36 cellular contexts compared by ENCODE assay signal in genomic region chr22:44801476-44801875, GRCh38.
"Had no signal": no experiment of that assay in that cellular context is flagged by ENCODE, and none has a peak within 500 bp of the region (broad histone marks: within the 10 kb centered on the region; RNA-seq: fewer than 3 reads in every experiment).

No MANE protein-coding gene starts in this region.

- H3K9me3 ChIP-seq: adrenal gland, MG63 had no signal

- ATAC-seq: activated T-cell treated with anti-CD3 and anti-CD28 coated beads, Interleukin-2, amount 50 U/mL, for 4 hours had no signal

- H3K4me3 Mint-ChIP-seq: activated B cell treated with CpG ODN at 0.5 μM for 24 hours; activated CD4-positive, alpha-beta memory T cell treated with anti-CD3 and anti-CD28 coated beads for 36 hours; activated naive CD4-positive, alpha-beta T cell treated with anti-CD3 and anti-CD28 coated beads for 36 hours; activated T-cell treated with anti-CD3 and anti-CD28 coated beads, Interleukin-2, amount 50 U/mL, for 4 hours; activated T-helper 1 cell treated with anti-CD3 and anti-CD28 coated beads, Interleukin-12 subunit alpha, Interleukin-12 subunit beta, Interleukin-2, Interleukin-4 antibody, amounts not matched to agents 30 ng/mL and 10 ng/mL and 1 ng/mL, durations not matched to agents 14 hours and 24 hours and 36 hours; brain; T-helper 1 cell treated with Interleukin-12 subunit alpha and Interleukin-12 subunit beta and Interleukin-4 antibody, amounts not matched to agents 30 μg/mL and 1 μg/mL, for 36 hours; T-helper 2 cell treated with Interferon-gamma antibody and Interleukin-4, amounts not matched to agents 5 μg/mL and 100 μg/mL, for 36 hours had no signal

- H3K27ac Mint-ChIP-seq: activated B cell treated with CpG ODN at 0.5 μM for 24 hours; activated CD4-positive, alpha-beta memory T cell treated with anti-CD3 and anti-CD28 coated beads for 36 hours; activated naive CD4-positive, alpha-beta T cell treated with anti-CD3 and anti-CD28 coated beads for 36 hours; activated naive CD4-positive, alpha-beta T cell treated with anti-CD3 and anti-CD28 coated beads, Interleukin-2, amount 50 U/mL, for 72 hours; activated T-helper 1 cell treated with anti-CD3 and anti-CD28 coated beads, Interleukin-12 subunit alpha, Interleukin-12 subunit beta, Interleukin-2, Interleukin-4 antibody, amounts not matched to agents 30 ng/mL and 10 ng/mL and 1 ng/mL, durations not matched to agents 14 hours and 24 hours and 36 hours; T-helper 1 cell treated with Interleukin-12 subunit alpha and Interleukin-12 subunit beta and Interleukin-4 antibody, amounts not matched to agents 30 μg/mL and 1 μg/mL, for 36 hours; T-helper 2 cell treated with Interferon-gamma antibody and Interleukin-4, amounts not matched to agents 5 μg/mL and 100 μg/mL, for 36 hours had no signal

- H3K4me2 ChIP-seq: PC-9 had no signal

- H3K27ac ChIP-seq: adrenal gland, PC-9, VCaP had no signal

- DNase-seq: activated B cell treated with CpG ODN at 0.5 μM for 24 hours; activated CD4-positive, alpha-beta memory T cell treated with anti-CD3 and anti-CD28 coated beads for 36 hours; activated CD4-positive, alpha-beta T cell treated with anti-CD3 and anti-CD28 coated beads for 4 hours; activated CD4-positive, alpha-beta T cell treated with anti-CD3 and anti-CD28 coated beads, Interleukin-2, amount 50 U/mL, for 1 hour; activated CD4-positive, CD25-positive, alpha-beta regulatory T cell treated with anti-CD3 and anti-CD28 coated beads, Interleukin-2, amount 50 U/mL, for 72 hours; activated CD8-positive, alpha-beta memory T cell treated with anti-CD3 and anti-CD28 coated beads, Interleukin-2, amount 50 U/mL, for 4 hours; activated gamma-delta T cell treated with Interleukin-2 at 50 U/mL for 16 hours; activated naive CD4-positive, alpha-beta T cell treated with anti-CD3 and anti-CD28 coated beads for 36 hours; activated T-cell treated with anti-CD3 and anti-CD28 coated beads for 4 hours; activated T-cell treated with anti-CD3 and anti-CD28 coated beads, Interleukin-2, amount 50 U/mL, for 4 hours; adrenal gland; anterior cingulate cortex; caudate nucleus; cerebellar nuclear complex; Kasumi-1; KG1; MG63; NCI-H1048; NCI-H1105 treated with DMSO at 0.1 percent for 48 hours; NCI-H1436; NCI-H1694; NCI-H1930; NCI-H2081 treated with DMSO at 0.1 percent for 48 hours; NCI-H226; NCI-H446 treated with DMSO at 0.1 percent for 48 hours; NCI-H524; NCI-H69; NK-92 treated with Interleukin-12 subunit alpha and Interleukin-12 subunit beta, amount 100 ng/mL, for 24 hours; PC-9; SHP77 treated with DMSO at 0.1 percent for 48 hours had no signal

- H3K36me3 Mint-ChIP-seq: activated CD4-positive, alpha-beta memory T cell treated with anti-CD3 and anti-CD28 coated beads for 36 hours; activated naive CD4-positive, alpha-beta T cell treated with anti-CD3 and anti-CD28 coated beads, Interleukin-2, amount 50 U/mL, for 72 hours; brain had no signal

- H3K36me3 ChIP-seq: adrenal gland, MG63 had no signal

- H3K27me3 ChIP-seq: MG63 had no signal

- H3K4me3 ChIP-seq: adrenal gland, MG63, PC-9 had no signal

- H3K4me1 ChIP-seq: adrenal gland had no signal

- H2AFZ ChIP-seq: PC-9 had no signal

- H3K4me1 Mint-ChIP-seq: activated B cell treated with CpG ODN at 0.5 μM for 24 hours had no signal

- H3K9me3 Mint-ChIP-seq: activated B cell treated with CpG ODN at 0.5 μM for 24 hours; activated CD4-positive, alpha-beta memory T cell treated with anti-CD3 and anti-CD28 coated beads for 36 hours; activated naive CD4-positive, alpha-beta T cell treated with anti-CD3 and anti-CD28 coated beads for 36 hours; activated naive CD4-positive, alpha-beta T cell treated with anti-CD3 and anti-CD28 coated beads, Interleukin-2, amount 50 U/mL, for 72 hours; activated T-cell treated with anti-CD3 and anti-CD28 coated beads, Interleukin-2, amount 50 U/mL, for 4 hours; activated T-helper 1 cell treated with anti-CD3 and anti-CD28 coated beads, Interleukin-12 subunit alpha, Interleukin-12 subunit beta, Interleukin-2, Interleukin-4 antibody, amounts not matched to agents 30 ng/mL and 10 ng/mL and 1 ng/mL, durations not matched to agents 14 hours and 24 hours and 36 hours; brain; T-helper 1 cell treated with Interleukin-12 subunit alpha and Interleukin-12 subunit beta and Interleukin-4 antibody, amounts not matched to agents 30 μg/mL and 1 μg/mL, for 36 hours; T-helper 2 cell treated with Interferon-gamma antibody and Interleukin-4, amounts not matched to agents 5 μg/mL and 100 μg/mL, for 36 hours had no signal
